25 cellular contexts compared by ENCODE assay signal in the genomic region with DNA sequence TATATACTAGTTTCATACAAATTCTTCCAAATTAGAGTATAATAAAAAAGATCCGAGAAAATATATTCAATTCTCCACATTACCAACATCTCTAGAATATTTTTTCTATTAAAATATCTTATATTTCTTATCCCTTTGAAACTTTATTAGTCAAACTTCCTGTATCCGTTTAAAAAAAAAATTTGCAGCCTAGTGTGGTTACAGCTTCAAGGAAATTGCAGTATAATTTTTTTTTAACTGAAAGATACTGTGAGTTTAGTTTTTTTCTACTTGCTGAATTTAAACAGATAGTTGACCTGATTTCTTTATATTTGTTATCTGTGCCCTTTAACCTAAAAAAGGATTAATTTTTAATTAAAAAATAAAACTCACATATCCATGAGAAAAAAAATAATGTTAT. TPM values are rescaled to one million over a fixed set of nuclear protein-coding genes. Genes with fewer than 3 reads are reported as not detected.
A peak's percentile ranks its signal among the peaks of the same experiment; 100 is the strongest.
DNase-seq lines count a peak whose midpoint lies in the region; ATAC-seq and TF ChIP-seq lines count a peak whose summit lies in the region.
"Had no signal": no experiment of that assay in that cellular context is flagged by ENCODE, and none has a peak within 500 bp of the region (broad histone marks: within the 10 kb centered on the region; RNA-seq: fewer than 3 reads in every experiment).

No MANE protein-coding gene starts in this region.

- H3K9me2 ChIP-seq in Loucy (replicated peaks; ENCODE audit: low read depth, low read length) (no peaks in the 10 kb centered on the region), SU-DHL-6 (replicated peaks; ENCODE audit: insufficient read depth, low read length) (no peaks in the 10 kb centered on the region)

- no peaks in the 10 kb centered on the region for H4K20me1 ChIP-seq in DND-41 (ENCODE audit: insufficient read depth, low read length)
- no peaks in the 10 kb centered on the region for H4K20me1 ChIP-seq in Loucy (ENCODE audit: insufficient read depth, low read length, poor library complexity, severe bottlenecking)
- H4K20me1 ChIP-seq in SU-DHL-6 (ENCODE audit: low read depth, low read length) = no peaks in the 10 kb centered on the region

- peaks cover 6% of the 10 kb centered on the region for H3K9me3 Mint-ChIP-seq in T-helper 2 cell treated with Interferon-gamma antibody and Interleukin-4, amounts not matched to agents 5 μg/mL and 100 μg/mL, for 36 hours
- H3K9me3 Mint-ChIP-seq in CD8-positive, alpha-beta T cell = peaks cover 4% of the 10 kb centered on the region
- H3K9me3 Mint-ChIP-seq: mesothelial cell of epicardium, neural progenitor cell had no signal

- H3F3A ChIP-seq in Loucy (ENCODE audit: low read depth) (peaks cover 7% of the 10 kb centered on the region; the same call in 1 of the 2 replicates), SU-DHL-6 (ENCODE audit: insufficient read depth) (peaks cover 24% of the 10 kb centered on the region)

- H3K36me3 ChIP-seq in DND-41 (ENCODE audit: insufficient read depth, low read length) = peaks cover 28% of the 10 kb centered on the region
- H3K36me3 ChIP-seq in Loucy (ENCODE audit: insufficient read depth, low read length) = no peaks in the 10 kb centered on the region; the same call in 1 of the 2 replicates
- peaks cover 5% of the 10 kb centered on the region; the same call in 1 of the 2 replicates for H3K36me3 ChIP-seq in SU-DHL-6 (ENCODE audit: low read length)
- no peaks in the 10 kb centered on the region for H3K36me3 ChIP-seq in CD8-positive, alpha-beta T cell (ENCODE audit: insufficient read depth, low read length)
- H3K36me3 ChIP-seq: cardiac muscle cell, neural progenitor cell, vagina, WERI-Rb-1 had no signal

- H2AFZ ChIP-seq in DND-41 (ENCODE audit: low read depth, low read length) = no peak overlapping the region
- H2AFZ ChIP-seq in Loucy (ENCODE audit: low read length) = no peak overlapping the region
- peak overlapping the region; percentile 17 for H2AFZ ChIP-seq in SU-DHL-6 (ENCODE audit: low read depth, low read length, severe bottlenecking)
- H2AFZ ChIP-seq: GM23338, neural progenitor cell had no signal

- no peaks in the 10 kb centered on the region for H3K27me3 Mint-ChIP-seq in T-helper 2 cell treated with Interferon-gamma antibody and Interleukin-4, amounts not matched to agents 5 μg/mL and 100 μg/mL, for 36 hours (ENCODE audit: low read depth)
- no peaks in the 10 kb centered on the region for H3K27me3 Mint-ChIP-seq in CD8-positive, alpha-beta T cell (ENCODE audit: low read depth)
- H3K27me3 Mint-ChIP-seq: CD8-positive, alpha-beta memory T cell had no signal

- peak overlapping the region; percentile 96 for H3K27ac ChIP-seq in DND-41 (ENCODE audit: low read length)
- H3K27ac ChIP-seq in SU-DHL-6 (ENCODE audit: low read depth, low read length) = peak overlapping the region; percentile 93
- H3K27ac ChIP-seq in CD8-positive, alpha-beta T cell (ENCODE audit: low read depth, low read length) = no peak overlapping the region
- H3K27ac ChIP-seq: cardiac muscle cell, neural progenitor cell, vagina, WERI-Rb-1 had no signal

- H3K4me3 ChIP-seq in DND-41 (ENCODE audit: low read depth in 1 of 2, low read length in 2 of 2) (peak overlapping the region; percentile 15 to 50; a peak in 2 of 4 replicates), Loucy (ENCODE audit: low read length, poor library complexity, severe bottlenecking) (peak overlapping the region; percentile 74), SU-DHL-6 (ENCODE audit: insufficient read depth, low read length, poor library complexity, severe bottlenecking) (peak overlapping the region; percentile 60), mononuclear cell (ENCODE audit: low read length) (peak overlapping the region; percentile 61)
- H3K4me3 ChIP-seq in CD8-positive, alpha-beta T cell (ENCODE audit: low read depth, low read length) = no peak overlapping the region
- H3K4me3 ChIP-seq: cardiac muscle cell, GM23338, neural progenitor cell, smooth muscle cell, vagina had no signal

- no peaks in the 10 kb centered on the region for H3K27me3 ChIP-seq in DND-41 (ENCODE audit: insufficient read depth, low read length, poor library complexity)
- H3K27me3 ChIP-seq in Loucy (ENCODE audit: insufficient read depth, low read length, poor library complexity, severe bottlenecking) = no peaks in the 10 kb centered on the region
- no peaks in the 10 kb centered on the region for H3K27me3 ChIP-seq in SU-DHL-6 (ENCODE audit: low read length)
- H3K27me3 ChIP-seq in mononuclear cell (ENCODE audit: insufficient read depth, low read length) = no peaks in the 10 kb centered on the region
- H3K27me3 ChIP-seq in CD8-positive, alpha-beta T cell (ENCODE audit: insufficient read depth, low read length) = no peaks in the 10 kb centered on the region
- H3K27me3 ChIP-seq: cardiac muscle cell, neural progenitor cell, vagina had no signal

- H3K4me2 ChIP-seq in DND-41 (ENCODE audit: insufficient read depth, low read length) = peak overlapping the region; percentile 51
- peak overlapping the region; percentile 82 for H3K4me2 ChIP-seq in Loucy (ENCODE audit: low read depth, low read length, poor library complexity, severe bottlenecking)
- H3K4me2 ChIP-seq in SU-DHL-6 (ENCODE audit: low read depth, low read length, poor library complexity, severe bottlenecking) = peak overlapping the region; percentile 99
- H3K4me2 ChIP-seq: GM23338, neural progenitor cell, smooth muscle cell had no signal

- intact Hi-C loops in CD8-positive, alpha-beta T cell (cut with DNase I, micrococcal nuclease) = no loop called here

- H3K4me1 ChIP-seq in DND-41 (ENCODE audit: insufficient read depth, low read length) = peaks cover 64% of the 10 kb centered on the region
- H3K4me1 ChIP-seq in Loucy (ENCODE audit: insufficient read depth, low read length, poor library complexity, severe bottlenecking) = peaks cover 53% of the 10 kb centered on the region
- H3K4me1 ChIP-seq in mononuclear cell (ENCODE audit: insufficient read depth, low read length) = peaks cover 23% of the 10 kb centered on the region
- H3K4me1 ChIP-seq in CD8-positive, alpha-beta T cell (ENCODE audit: insufficient read depth, low read length) = no peaks in the 10 kb centered on the region
- H3K4me1 ChIP-seq: neural progenitor cell, vagina had no signal

- TF ChIP-seq CTCF in DND-41 (IDR thresholded peaks at IDR 0.05; ENCODE audit: borderline replicate concordance, extremely low read depth, low read length, poor library complexity, severe bottlenecking) (no peak), Loucy (conservative IDR thresholded peaks at IDR 0.05; ENCODE audit: low read length) (no peak), SU-DHL-6 (IDR thresholded peaks at IDR 0.05; ENCODE audit: insufficient read depth, low read length, poor library complexity, severe bottlenecking) (no peak)
- TF ChIP-seq CTCF in CD8-positive, alpha-beta T cell (IDR thresholded peaks at IDR 0.05) = no peak

- peak; percentile 58 for ATAC-seq in DND-41 (ENCODE audit: insufficient read depth, low read depth)
- no peak for ATAC-seq in GM21786 (IDR thresholded peaks at IDR 0.05; ENCODE audit: unreplicated experiment)
- no peak for ATAC-seq in CD8-positive, alpha-beta T cell
- ATAC-seq: esophagus mucosa, GM23338, left cardiac atrium had no signal

- H3K4me3 Mint-ChIP-seq in T-helper 2 cell treated with Interferon-gamma antibody and Interleukin-4, amounts not matched to agents 5 μg/mL and 100 μg/mL, for 36 hours = no peak overlapping the region
- no peak overlapping the region for H3K4me3 Mint-ChIP-seq in CD8-positive, alpha-beta T cell
- H3K4me3 Mint-ChIP-seq: GM23338, mesothelial cell of epicardium, neural progenitor cell had no signal

- POLR2A ChIA-PET in CD8-positive, alpha-beta T cell (lab: Charles Lee) = no interaction called here

- no peak for DNase-seq in DND-41
- DNase-seq in T-helper 2 cell treated with Interferon-gamma antibody and Interleukin-4, amounts not matched to agents 5 μg/mL and 100 μg/mL, for 36 hours (ENCODE audit: low spot score) = no peak
- no peak for DNase-seq in NCI-H82 treated with DMSO at 0.1 percent for 48 hours (lab: John Stamatoyannopoulos, UW; ENCODE audit: unreplicated experiment)
- DNase-seq in CD8-positive, alpha-beta T cell = no peak
- DNase-seq: amygdala; CD8-positive, alpha-beta memory T cell; left cardiac atrium; NCI-H2171 treated with DMSO at 0.1 percent for 48 hours; NCI-H748 treated with DMSO at 0.1 percent for 48 hours; stimulated activated CD4-positive, alpha-beta T cell treated with anti-CD3 and anti-CD28 coated beads, Interleukin-4, amount 100 ng/mL, for 4 hours; T-helper 1 cell; WERI-Rb-1 had no signal

- H3K9me3 ChIP-seq in DND-41 (ENCODE audit: insufficient read depth, low read length, severe bottlenecking) = peaks cover 18% of the 10 kb centered on the region
- no peaks in the 10 kb centered on the region; the same call in 1 of the 2 replicates for H3K9me3 ChIP-seq in Loucy (ENCODE audit: insufficient read depth, low read depth, low read length)
- H3K9me3 ChIP-seq in SU-DHL-6 (ENCODE audit: insufficient read depth, low read length) = no peaks in the 10 kb centered on the region
- H3K9me3 ChIP-seq in mononuclear cell (ENCODE audit: low read depth, low read length) = no peaks in the 10 kb centered on the region
- no peaks in the 10 kb centered on the region for H3K9me3 ChIP-seq in CD8-positive, alpha-beta T cell (ENCODE audit: low read length)
- H3K9me3 ChIP-seq: vagina had no signal

- peaks cover 6% of the 10 kb centered on the region for H3K4me1 Mint-ChIP-seq in T-helper 2 cell treated with Interferon-gamma antibody and Interleukin-4, amounts not matched to agents 5 μg/mL and 100 μg/mL, for 36 hours (ENCODE audit: low read depth)
- H3K4me1 Mint-ChIP-seq in CD8-positive, alpha-beta T cell (ENCODE audit: low read depth) = no peaks in the 10 kb centered on the region
- H3K4me1 Mint-ChIP-seq: CD8-positive, alpha-beta memory T cell; GM23338; mesothelial cell of epicardium; neural progenitor cell had no signal

- peaks cover 23% of the 10 kb centered on the region for H3K79me2 ChIP-seq in DND-41 (ENCODE audit: insufficient read depth, low read length)
- H3K79me2 ChIP-seq in Loucy (ENCODE audit: insufficient read depth, low read length) = peaks cover 37% of the 10 kb centered on the region
- peaks cover 8% of the 10 kb centered on the region; the same call in 1 of the 2 replicates for H3K79me2 ChIP-seq in SU-DHL-6 (ENCODE audit: insufficient read depth, low read length)

- H3K9ac ChIP-seq in DND-41 (ENCODE audit: low read depth, low read length) (peak overlapping the region; percentile 72), Loucy (ENCODE audit: low read depth, low read length, poor library complexity, severe bottlenecking) (peak overlapping the region; percentile 90), SU-DHL-6 (ENCODE audit: low read length) (peak overlapping the region; percentile 54)
- H3K9ac ChIP-seq: neural progenitor cell had no signal

- H3K36me3 Mint-ChIP-seq in T-helper 2 cell treated with Interferon-gamma antibody and Interleukin-4, amounts not matched to agents 5 μg/mL and 100 μg/mL, for 36 hours (ENCODE audit: low read depth) = no peaks in the 10 kb centered on the region
- no peaks in the 10 kb centered on the region for H3K36me3 Mint-ChIP-seq in CD8-positive, alpha-beta T cell
- H3K36me3 Mint-ChIP-seq: CD8-positive, alpha-beta memory T cell; mesothelial cell of epicardium; neural progenitor cell had no signal

- no peak overlapping the region for H3K27ac Mint-ChIP-seq in T-helper 2 cell treated with Interferon-gamma antibody and Interleukin-4, amounts not matched to agents 5 μg/mL and 100 μg/mL, for 36 hours
- no peak overlapping the region for H3K27ac Mint-ChIP-seq in CD8-positive, alpha-beta T cell
- H3K27ac Mint-ChIP-seq: GM23338, mesothelial cell of epicardium, neural progenitor cell had no signal

- CTCF ChIA-PET in CD8-positive, alpha-beta T cell (lab: Charles Lee) = no interaction called here

RNA-seq across cellular contexts. Expression of a gene that starts 1.5 kb away (rescaled TPM):
- 263 TPM for total RNA-seq in mononuclear cell
- under 1 TPM in 1 of 2 experiments, not detected in 1; 0.24 TPM for total RNA-seq in CD8-positive, alpha-beta T cell
- total RNA-seq: cardiac muscle cell, Daoy, GM23338, HT1080, mesothelial cell of epicardium, smooth muscle cell had no signal

Comparison
In these comparisons a context has a peak if more than half of its experiments do, and no peak if none do; other contexts are left out.
1. RNA of a gene that starts 1.5 kb away (total RNA-seq): 263 TPM in mononuclear cell (single experiment); 0.24 TPM in CD8-positive, alpha-beta T cell; every median in the first group is over 100 times any median in the second.
2. Peak in every context shown above with its lines, with median percentiles within 50 percentile points of each other: H3K4me2 ChIP-seq and H3K9ac ChIP-seq.